Comparison of ENCODE assay signal across 12 cellular contexts in the genomic region with DNA sequence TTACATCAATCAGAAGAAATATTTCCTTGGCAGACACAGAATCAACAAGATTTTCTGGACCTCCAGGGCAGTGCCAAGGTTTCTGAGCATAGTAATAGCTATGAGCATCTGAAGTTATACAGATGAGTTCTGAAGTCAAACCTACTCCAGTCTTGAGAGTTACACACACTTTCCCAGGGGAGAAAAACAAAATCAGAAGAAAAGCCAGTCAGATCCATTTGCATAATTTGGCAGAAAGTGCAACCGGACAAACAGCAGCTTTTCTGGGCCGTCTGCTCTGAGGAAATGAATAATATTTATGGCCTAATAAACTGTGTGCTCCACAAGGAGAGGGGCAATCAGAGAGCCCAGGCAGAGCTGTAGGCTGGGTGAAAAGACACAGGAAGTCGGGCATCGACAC.
DNase-seq lines count a peak whose midpoint lies in the region; ATAC-seq and TF ChIP-seq lines count a peak whose summit lies in the region.
"Had no signal": no experiment of that assay in that cellular context is flagged by ENCODE, and none has a peak within 500 bp of the region (broad histone marks: within the 10 kb centered on the region; RNA-seq: fewer than 3 reads in every experiment).

No MANE protein-coding gene starts in this region.

- peak overlapping the region; percentile 8 for H3K4me2 ChIP-seq in fibroblast of lung (ENCODE audit: extremely low read depth, insufficient read depth, low read length)

- H3K4me3 ChIP-seq in fibroblast of lung (replicated peaks in 1 of 4; ENCODE audit: control extremely low read depth in 1 of 4, insufficient read depth in 1 of 4, low read depth in 3 of 4, low read length in 4 of 4) = no peak overlapping the region
- H3K4me3 ChIP-seq: colonic mucosa had no signal

- peaks cover 7% of the 10 kb centered on the region for H3K27me3 Mint-ChIP-seq in endothelial cell (ENCODE audit: unreplicated experiment)
- peaks cover 15% of the 10 kb centered on the region for H3K27me3 Mint-ChIP-seq in activated CD8-positive, alpha-beta T cell treated with anti-CD3 and anti-CD28 coated beads, Interleukin-2, amount 10 ng/mL, durations not matched to agents 7 days and 5 days (ENCODE audit: low read depth)

- DNase-seq in fibroblast of lung (ENCODE audit: low read depth in 2 of 2) = peak in 1 of 2 donors; percentile 64
- no peak for DNase-seq in substantia nigra (lab: John Stamatoyannopoulos, UW)
- no peak for DNase-seq in endothelial cell (ENCODE audit: low spot score)
- DNase-seq in DMS53 treated with DMSO at 0.1 percent for 48 hours (lab: John Stamatoyannopoulos, UW; ENCODE audit: unreplicated experiment) = no peak
- DNase-seq in activated CD8-positive, alpha-beta T cell treated with anti-CD3 and anti-CD28 coated beads, Interleukin-2, amount 10 ng/mL, durations not matched to agents 7 days and 5 days = no peak
- DNase-seq: colonic mucosa, nucleus accumbens, T-helper 9 cell had no signal

- no peak for TF ChIP-seq CTCF in fibroblast of lung (conservative IDR thresholded peaks at IDR 0.05 in 1 of 2, IDR thresholded peaks at IDR 0.05 in 1 of 2; ENCODE audit: low read depth in 1 of 2, low read length in 2 of 2)
- TF ChIP-seq CTCF in endothelial cell (IDR thresholded peaks at IDR 0.05; ENCODE audit: unreplicated experiment) = no peak

- CTCF ChIA-PET in activated CD8-positive, alpha-beta T cell treated with anti-CD3 and anti-CD28 coated beads, Interleukin-2, amount 10 ng/mL, durations not matched to agents 7 days and 5 days (lab: Charles Lee) = no interaction called here

- no peaks in the 10 kb centered on the region for H3K9me3 Mint-ChIP-seq in endothelial cell (ENCODE audit: unreplicated experiment)
- H3K9me3 Mint-ChIP-seq in activated CD8-positive, alpha-beta T cell treated with anti-CD3 and anti-CD28 coated beads, Interleukin-2, amount 10 ng/mL, durations not matched to agents 7 days and 5 days (ENCODE audit: insufficient read depth) = no peaks in the 10 kb centered on the region
- H3K9me3 Mint-ChIP-seq: activated T-helper 1 cell treated with anti-CD3 and anti-CD28 coated beads, Interleukin-12 subunit alpha, Interleukin-12 subunit beta, Interleukin-2, Interleukin-4 antibody, amounts not matched to agents 30 ng/mL and 10 ng/mL and 1 ng/mL, durations not matched to agents 14 hours and 24 hours and 36 hours had no signal

- H3K27ac ChIP-seq in fibroblast of lung (ENCODE audit: insufficient read depth, low read length) (peak overlapping the region; percentile 55), substantia nigra (ENCODE audit: low read depth, low read length, poor library complexity, severe bottlenecking) (peak overlapping the region; percentile 10)
- H3K27ac ChIP-seq: colonic mucosa had no signal

- H3K9ac ChIP-seq in fibroblast of lung (ENCODE audit: insufficient read depth, low read length) = no peak overlapping the region

- H3K27me3 ChIP-seq in fibroblast of lung (ENCODE audit: control insufficient read depth, insufficient read depth, low read length) = no peaks in the 10 kb centered on the region
- H3K27me3 ChIP-seq: colonic mucosa had no signal

- H3K4me1 ChIP-seq in fibroblast of lung (ENCODE audit: control insufficient read depth, extremely low read depth, insufficient read depth, low read length) = peaks cover 47% of the 10 kb centered on the region
- H3K4me1 ChIP-seq: colonic mucosa had no signal

- H3K4me3 Mint-ChIP-seq in endothelial cell (ENCODE audit: unreplicated experiment) = no peak overlapping the region
- H3K4me3 Mint-ChIP-seq in activated CD8-positive, alpha-beta T cell treated with anti-CD3 and anti-CD28 coated beads, Interleukin-2, amount 10 ng/mL, durations not matched to agents 7 days and 5 days = no peak overlapping the region
- H3K4me3 Mint-ChIP-seq: activated T-helper 1 cell treated with anti-CD3 and anti-CD28 coated beads, Interleukin-12 subunit alpha, Interleukin-12 subunit beta, Interleukin-2, Interleukin-4 antibody, amounts not matched to agents 30 ng/mL and 10 ng/mL and 1 ng/mL, durations not matched to agents 14 hours and 24 hours and 36 hours had no signal

- peaks cover 1% of the 10 kb centered on the region for H3K79me2 ChIP-seq in fibroblast of lung (ENCODE audit: control insufficient read depth, insufficient read depth, low read length)

- H3K36me3 Mint-ChIP-seq in endothelial cell (ENCODE audit: low read depth, unreplicated experiment) = peaks cover 68% of the 10 kb centered on the region
- H3K36me3 Mint-ChIP-seq in activated CD8-positive, alpha-beta T cell treated with anti-CD3 and anti-CD28 coated beads, Interleukin-2, amount 10 ng/mL, durations not matched to agents 7 days and 5 days (ENCODE audit: low read depth) = no peaks in the 10 kb centered on the region

- H3K27ac Mint-ChIP-seq in endothelial cell (ENCODE audit: unreplicated experiment) = no peak overlapping the region
- H3K27ac Mint-ChIP-seq in activated CD8-positive, alpha-beta T cell treated with anti-CD3 and anti-CD28 coated beads, Interleukin-2, amount 10 ng/mL, durations not matched to agents 7 days and 5 days = no peak overlapping the region
- H3K27ac Mint-ChIP-seq: activated T-helper 1 cell treated with anti-CD3 and anti-CD28 coated beads, Interleukin-12 subunit alpha, Interleukin-12 subunit beta, Interleukin-2, Interleukin-4 antibody, amounts not matched to agents 30 ng/mL and 10 ng/mL and 1 ng/mL, durations not matched to agents 14 hours and 24 hours and 36 hours had no signal

- ATAC-seq in GM19035 (IDR thresholded peaks at IDR 0.05; ENCODE audit: unreplicated experiment) (peak; percentile 34), HG03439 (IDR thresholded peaks at IDR 0.05; ENCODE audit: unreplicated experiment) (peak; percentile 32), HG02623 (IDR thresholded peaks at IDR 0.05; ENCODE audit: unreplicated experiment) (no peak)
- ATAC-seq in activated CD8-positive, alpha-beta T cell treated with anti-CD3 and anti-CD28 coated beads, Interleukin-2, amount 10 ng/mL, durations not matched to agents 7 days and 5 days = no peak

- peaks cover 26% of the 10 kb centered on the region for H3K36me3 ChIP-seq in fibroblast of lung (ENCODE audit: control insufficient read depth, insufficient read depth, low read length)
- H3K36me3 ChIP-seq: colonic mucosa had no signal

- POLR2A ChIA-PET in activated CD8-positive, alpha-beta T cell treated with anti-CD3 and anti-CD28 coated beads, Interleukin-2, amount 10 ng/mL, durations not matched to agents 7 days and 5 days (lab: Charles Lee) = no interaction called here

- no peaks in the 10 kb centered on the region for H3K9me3 ChIP-seq in fibroblast of lung (ENCODE audit: control insufficient read depth, insufficient read depth, low read depth, low read length)
- H3K9me3 ChIP-seq: colonic mucosa had no signal

- no peaks in the 10 kb centered on the region for H4K20me1 ChIP-seq in fibroblast of lung (ENCODE audit: control insufficient read depth, extremely low read depth, insufficient read depth, low read length)

- peaks cover 2% of the 10 kb centered on the region for H3K4me1 Mint-ChIP-seq in endothelial cell (ENCODE audit: unreplicated experiment)
- no peaks in the 10 kb centered on the region for H3K4me1 Mint-ChIP-seq in activated CD8-positive, alpha-beta T cell treated with anti-CD3 and anti-CD28 coated beads, Interleukin-2, amount 10 ng/mL, durations not matched to agents 7 days and 5 days (ENCODE audit: low read depth)

- no peak overlapping the region for H2AFZ ChIP-seq in fibroblast of lung (ENCODE audit: low read length)

Comparison
In these comparisons a context has a peak if more than half of its experiments do, and no peak if none do; other contexts are left out.
1. ATAC-seq: peak in GM19035 (single experiment) and HG03439 (single experiment); none in HG02623 (single experiment) and activated CD8-positive, alpha-beta T cell treated with anti-CD3 and anti-CD28 coated beads, Interleukin-2, amount 10 ng/mL, durations not matched to agents 7 days and 5 days (single experiment).